Comparison of ENCODE assay signal across 12 cellular contexts in the genomic region with DNA sequence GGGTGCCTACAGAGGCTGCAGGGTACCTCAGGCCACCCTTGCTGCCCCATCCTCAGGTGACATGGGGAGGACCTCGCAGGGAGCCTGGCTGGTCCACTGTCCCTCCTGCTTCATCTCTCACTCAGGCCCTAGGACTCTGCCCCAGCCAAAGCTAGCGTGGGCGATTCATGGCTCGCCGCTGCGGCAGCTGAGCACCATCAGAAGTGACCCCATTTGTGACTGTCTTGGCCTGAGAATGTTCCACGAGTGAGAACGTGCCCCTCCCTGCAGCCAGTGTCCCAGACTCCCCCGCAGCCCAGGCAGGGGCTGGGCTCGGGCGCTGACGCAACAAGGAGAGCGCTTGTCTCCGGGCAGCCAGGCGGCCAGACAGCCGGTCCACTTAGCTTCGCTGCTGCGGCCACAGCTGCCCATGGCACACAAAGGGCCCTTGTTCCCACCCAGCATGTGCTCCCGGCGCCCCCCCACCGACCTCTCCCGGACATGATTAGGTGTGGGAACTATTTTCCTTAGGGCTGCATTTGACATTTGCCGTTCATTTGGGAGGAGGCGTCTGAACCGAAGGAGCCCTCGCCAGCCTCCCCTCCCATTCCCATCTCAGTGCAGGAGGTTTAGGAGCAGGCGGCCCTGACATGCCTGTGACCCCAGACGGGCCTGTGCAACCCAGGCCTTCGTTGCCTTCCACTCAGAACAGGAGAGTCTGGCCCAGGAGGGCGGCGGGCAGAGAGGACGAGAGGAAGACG. TPM values are rescaled to one million over a fixed set of nuclear protein-coding genes. Genes with fewer than 3 reads are reported as not detected.
A peak's percentile ranks its signal among the peaks of the same experiment; 100 is the strongest.
DNase-seq lines count a peak whose midpoint lies in the region; ATAC-seq and TF ChIP-seq lines count a peak whose summit lies in the region.
"Had no signal": no experiment of that assay in that cellular context is flagged by ENCODE, and none has a peak within 500 bp of the region (broad histone marks: within the 10 kb centered on the region; RNA-seq: fewer than 3 reads in every experiment).

No MANE protein-coding gene starts in this region.

- peak overlapping the region; percentile 5 for H3K4me3 ChIP-seq in retinal pigment epithelial cell (ENCODE audit: low read length)
- H3K4me3 ChIP-seq: hepatocyte had no signal

- no peak overlapping the region for H3K27ac Mint-ChIP-seq in MCF 10A (ENCODE audit: low read depth, unreplicated experiment)

- ATAC-seq in HG03378 (IDR thresholded peaks at IDR 0.05; ENCODE audit: unreplicated experiment) = no peak
- no peak for ATAC-seq in GM19035 (IDR thresholded peaks at IDR 0.05; ENCODE audit: unreplicated experiment)
- ATAC-seq: HCT116 had no signal

- BruUV-seq in MCF 10A (replicated peaks; lab: Mats Ljungman, UMichigan) = no TSS peak

- POLR2A ChIA-PET in MCF 10A (lab: Yijun Ruan, JAX) = interaction anchor here (0.7 to 1.1 kb wide), 2 partner anchors 11 to 30 kb away, joined by 3 read pairs; no protein-coding TSS in a partner anchor
- POLR2A ChIA-PET in GM10248 (lab: Yijun Ruan, JAX) = no interaction called here

- no peaks in the 10 kb centered on the region for H3K36me3 Mint-ChIP-seq in MCF 10A (ENCODE audit: insufficient read depth, unreplicated experiment)

- peaks cover 22% of the 10 kb centered on the region for H3K27me3 Mint-ChIP-seq in MCF 10A (ENCODE audit: insufficient read depth, unreplicated experiment)

- no peak overlapping the region for H3K4me3 Mint-ChIP-seq in MCF 10A (ENCODE audit: unreplicated experiment)

- DNase-seq in GM04504 (ENCODE audit: low read depth) (peak; percentile 33), MCF 10A (ENCODE audit: unreplicated experiment) (peak; percentile 27), islet precursor cell (peak; percentile 98), retinal pigment epithelial cell (ENCODE audit: low read depth) (peak; percentile 89), GM10248 (ENCODE audit: extremely low spot score) (no peak), NCI-H1694 (lab: John Stamatoyannopoulos, UW) (no peak)
- DNase-seq: activated CD4-positive, alpha-beta T cell treated with anti-CD3 and anti-CD28 coated beads, Interleukin-2, amount 50 U/mL, for 1 hour; stimulated activated CD8-positive, alpha-beta memory T cell treated with anti-CD3 and anti-CD28 coated beads, Interleukin-4, amount 100 ng/mL, for 48 hours had no signal

- TF ChIP-seq CTCF in MCF 10A (IDR thresholded peaks at IDR 0.05; ENCODE audit: unreplicated experiment) (no peak), retinal pigment epithelial cell (conservative IDR thresholded peaks at IDR 0.05; ENCODE audit: low read depth, low read length) (no peak), GM10248 (IDR thresholded peaks at IDR 0.05; ENCODE audit: control extremely low read depth, extremely low read depth, low read depth, missing control alignments) (no peak)

- H3K9me3 Mint-ChIP-seq in MCF 10A (ENCODE audit: unreplicated experiment) = peaks cover 7% of the 10 kb centered on the region

- intact Hi-C loops in MCF 10A (cut with micrococcal nuclease) = loop anchor here (5.0 kb wide), 1 partner anchor 130 kb away; no protein-coding TSS in a partner anchor

- H3K4me1 Mint-ChIP-seq in MCF 10A (ENCODE audit: insufficient read depth, unreplicated experiment) = peaks cover 19% of the 10 kb centered on the region

- CTCF ChIA-PET in MCF 10A (lab: Yijun Ruan, JAX) = interaction anchor here (1.1 kb wide), 1 partner anchor 14 kb away, joined by 3 read pairs; no protein-coding TSS in a partner anchor
- CTCF ChIA-PET in GM10248 (lab: Yijun Ruan, JAX) = no interaction called here

RNA-seq across cellular contexts. Expression of gene POFUT2, which starts 19.3 kb away (rescaled TPM):
- 25.2 and 31.3 TPM in 2 replicates for total RNA-seq in MCF 10A (2022)

Comparison
In these comparisons a context has a peak if more than half of its experiments do, and no peak if none do; other contexts are left out.
1. DNase-seq: peak in GM04504 (single experiment), MCF 10A (single experiment), islet precursor cell (single experiment) and retinal pigment epithelial cell (single experiment); none in GM10248 (single experiment) and NCI-H1694 (single experiment).